14 cellular contexts compared by ENCODE assay signal in genomic region chrX:63751481-63751880, GRCh38. TPM values are rescaled to one million over a fixed set of nuclear protein-coding genes. Genes with fewer than 3 reads are reported as not detected.
DNase-seq lines count a peak whose midpoint lies in the region; TF ChIP-seq lines count a peak whose summit lies in the region.
"Had no signal": no experiment of that assay in that cellular context is flagged by ENCODE, and none has a peak within 500 bp of the region (broad histone marks: within the 10 kb centered on the region; RNA-seq: fewer than 3 reads in every experiment).

No MANE protein-coding gene starts in this region.

- H3K4me3 Mint-ChIP-seq in glutamatergic neuron (ENCODE audit: unreplicated experiment), result peak overlapping the region; percentile 93
- H3K4me3 Mint-ChIP-seq: activated CD8-positive, alpha-beta memory T cell treated with anti-CD3 and anti-CD28 coated beads, Interleukin-2, amount 10 ng/mL, durations not matched to agents 7 days and 5 days; dendritic cell treated with granulocyte-macrophage colony-stimulating factor and Interleukin-4, amounts not matched to agents 40 ng/mL and 50 ng/mL, for 4 days had no signal

- H3K9me3 ChIP-seq in stomach, result no peaks in the 10 kb centered on the region

- no peak overlapping the region for H3K4me3 ChIP-seq in stomach

- no peaks in the 10 kb centered on the region for H3K36me3 Mint-ChIP-seq in glutamatergic neuron (ENCODE audit: unreplicated experiment)

- no peaks in the 10 kb centered on the region for H3K27me3 Mint-ChIP-seq in glutamatergic neuron (ENCODE audit: unreplicated experiment)
- H3K27me3 Mint-ChIP-seq: activated CD8-positive, alpha-beta memory T cell treated with anti-CD3 and anti-CD28 coated beads, Interleukin-2, amount 10 ng/mL, durations not matched to agents 7 days and 5 days; dendritic cell treated with granulocyte-macrophage colony-stimulating factor and Interleukin-4, amounts not matched to agents 40 ng/mL and 50 ng/mL, for 4 days had no signal

- H3K4me1 Mint-ChIP-seq in glutamatergic neuron (ENCODE audit: low read depth, unreplicated experiment), result peaks cover 31% of the 10 kb centered on the region

- TF ChIP-seq CTCF in glutamatergic neuron (IDR thresholded peaks at IDR 0.05; ENCODE audit: partially characterized antibody, unreplicated experiment) (no peak), stomach (IDR thresholded peaks at IDR 0.05) (no peak)

- no peak for TF ChIP-seq POLR2A in stomach (IDR thresholded peaks at IDR 0.05)

- DNase-seq in NCI-H1092 (lab: John Stamatoyannopoulos, UW) (peak; percentile 0), SK-MEL-5 (ENCODE audit: low read depth, low spot score) (peak; percentile 83), glutamatergic neuron (no peak), 8988T (no peak), putamen (ENCODE audit: low spot score) (no peak), stomach (no peak)
- DNase-seq: activated CD8-positive, alpha-beta memory T cell treated with anti-CD3 and anti-CD28 coated beads, Interleukin-2, amount 10 ng/mL, durations not matched to agents 7 days and 5 days; activated gamma-delta T cell; anterior cingulate cortex; DMS53; left colon; T-helper 2 cell had no signal

- H3K27ac Mint-ChIP-seq in glutamatergic neuron (ENCODE audit: unreplicated experiment), result peak overlapping the region; percentile 96
- H3K27ac Mint-ChIP-seq: activated CD8-positive, alpha-beta memory T cell treated with anti-CD3 and anti-CD28 coated beads, Interleukin-2, amount 10 ng/mL, durations not matched to agents 7 days and 5 days; dendritic cell treated with granulocyte-macrophage colony-stimulating factor and Interleukin-4, amounts not matched to agents 40 ng/mL and 50 ng/mL, for 4 days had no signal

- peak overlapping the region; percentile 5 for H3K27ac ChIP-seq in temporal lobe (ENCODE audit: low read depth, low read length)
- no peak overlapping the region for H3K27ac ChIP-seq in stomach

- H3K9me3 Mint-ChIP-seq in glutamatergic neuron (ENCODE audit: unreplicated experiment), result peaks cover 20% of the 10 kb centered on the region
- H3K9me3 Mint-ChIP-seq: dendritic cell treated with granulocyte-macrophage colony-stimulating factor and Interleukin-4, amounts not matched to agents 40 ng/mL and 50 ng/mL, for 4 days had no signal

- no peak for TF ChIP-seq EP300 in stomach (IDR thresholded peaks at IDR 0.05)

- H3K36me3 ChIP-seq in stomach, result no peaks in the 10 kb centered on the region

- H3K27me3 ChIP-seq in stomach, result no peaks in the 10 kb centered on the region

- intact Hi-C loops in stomach (cut with DNase I; ENCODE audit: low total_unique reads), result no loop called here

- H3K4me1 ChIP-seq in stomach, result peaks cover 0 to 39% (median 20%) of the 10 kb centered on the region in 4 donors

- WGBS in stomach, 5 donors, result 77 to 91% (median 85%) methylated on average over 2 of the region's 2 CpGs

- in situ Hi-C loops in SK-MEL-5 (cut with HindIII; ENCODE audit: low pct_unique_long_range_greater_than_20kb, low sequenced_read_pairs), result no loop called here

RNA-seq across cellular contexts. Expression of gene ARHGEF9, which starts 33.5 kb away (rescaled TPM):
- 7.5 and 8.6 TPM in 2 replicates for total RNA-seq in SK-MEL-5 (2014; rRNA removed; shearing (Covaris generic))
- 5.9 and 10.3 TPM in 2 replicates for polyA plus RNA-seq in SK-MEL-5 (2015; cell fraction: cytosol; rRNA removed)
- polyA plus RNA-seq in SK-MEL-5 (2015; cell fraction: nucleus; rRNA removed), result 20.6 and 38.8 TPM in 2 replicates
- total RNA-seq in glutamatergic neuron (ENCODE audit: unreplicated experiment) (138 TPM), temporal lobe (67.1 TPM), stomach (100 to 1,000 TPM in 1 of 5 donors, 10 to 100 TPM in 4; 10.3 to 103 (median 35.1) TPM)
- polyA plus RNA-seq in stomach, result 10 to 100 TPM in 2 of 3 donors, 1 to 10 TPM in 1; 7.6 to 12.9 (median 12.1) TPM

Comparison
In these comparisons a context has a peak if more than half of its experiments do, and no peak if none do; other contexts are left out.
1. DNase-seq: peak in NCI-H1092 (single experiment) and SK-MEL-5 (single experiment); none in glutamatergic neuron (single experiment), 8988T (single experiment), putamen (single experiment) and stomach (single experiment).